ENCODE assay signal across 29 cellular contexts in the genomic region with DNA sequence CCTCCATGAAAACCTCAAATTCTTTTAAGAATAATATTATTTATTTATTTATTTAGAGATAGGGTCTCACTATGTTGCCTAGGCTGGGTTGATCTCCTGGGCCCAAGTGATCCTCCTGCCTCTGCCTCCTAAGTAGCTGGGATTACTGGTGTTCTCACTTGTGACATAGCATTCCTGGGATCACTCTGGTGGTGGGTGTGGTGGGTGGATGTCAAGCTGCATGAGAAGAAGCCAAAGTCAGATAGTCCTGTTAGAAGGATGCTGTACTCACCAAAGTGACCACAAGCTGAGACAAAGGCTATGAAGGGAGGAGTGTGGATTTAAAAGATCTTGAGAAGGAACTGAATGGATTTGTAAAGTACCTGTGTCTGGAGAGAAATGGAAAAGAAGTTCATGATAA.
"Had no signal": no experiment of that assay in that cellular context is flagged by ENCODE, and none has a peak within 500 bp of the region (broad histone marks: within the 10 kb centered on the region; RNA-seq: fewer than 3 reads in every experiment).

No MANE protein-coding gene starts in this region.

- H3K27me3 ChIP-seq: adrenal gland, body of pancreas, esophagus squamous epithelium, gastroesophageal sphincter had no signal

- H3K9me3 ChIP-seq: adrenal gland, body of pancreas, esophagus squamous epithelium, gastroesophageal sphincter had no signal

- H3K4me1 ChIP-seq: body of pancreas had no signal

- H3K36me3 ChIP-seq: adrenal gland, esophagus squamous epithelium, gastroesophageal sphincter, WERI-Rb-1 had no signal

- DNase-seq: activated B cell treated with CpG ODN at 0.5 μM for 24 hours; activated CD4-positive, alpha-beta T cell treated with anti-CD3 and anti-CD28 coated beads for 48 hours; activated CD4-positive, alpha-beta T cell treated with anti-CD3 and anti-CD28 coated beads, Interleukin-2, amount 50 U/mL, for 1 hour; activated CD4-positive, alpha-beta T cell treated with anti-CD3 and anti-CD28 coated beads, Interleukin-2, amount 50 U/mL, for 48 hours; activated CD8-positive, alpha-beta T cell treated with anti-CD3 and anti-CD28 coated beads for 36 hours; activated effector memory CD4-positive, alpha-beta T cell treated with Interleukin-2 at 50 U/mL for 16 hours; activated gamma-delta T cell treated with Interleukin-2 at 50 U/mL for 16 hours; activated naive CD4-positive, alpha-beta T cell treated with Interleukin-2 at 50 U/mL for 16 hours; activated naive CD8-positive, alpha-beta T cell treated with anti-CD3 and anti-CD28 coated beads, Interleukin-2, amount 50 U/mL, for 24 hours; activated T-cell treated with anti-CD3 and anti-CD28 coated beads, Interleukin-2, amount 50 U/mL, for 4 hours; adrenal gland; amygdala; aorta; body of pancreas; caudate nucleus; cortex of kidney; dermis blood vessel endothelial cell; effector CD4-positive, alpha-beta T cell; effector memory CD8-positive, alpha-beta T cell; esophagus squamous epithelium; foreskin melanocyte; T-helper 1 cell; T-helper 17 cell; T1000; WERI-Rb-1 had no signal

- ATAC-seq: activated CD4-positive, CD25-positive, alpha-beta regulatory T cell treated with anti-CD3 and anti-CD28 coated beads, Interleukin-2, amount 50 U/mL, for 24 hours; activated CD8-positive, alpha-beta T cell treated with anti-CD3 and anti-CD28 coated beads for 36 hours; activated naive CD8-positive, alpha-beta T cell treated with anti-CD3 and anti-CD28 coated beads, Interleukin-2, amount 50 U/mL, for 24 hours; activated T-cell treated with anti-CD3 and anti-CD28 coated beads, Interleukin-2, amount 50 U/mL, for 4 hours; activated T-helper 17 cell treated with anti-CD3 and anti-CD28 coated beads, Interleukin-2, amount 50 U/mL, for 72 hours; body of pancreas; effector memory CD8-positive, alpha-beta T cell; gastroesophageal sphincter; T-helper 17 cell had no signal

- H3K27ac ChIP-seq: adrenal gland, body of pancreas, esophagus squamous epithelium, gastroesophageal sphincter, WERI-Rb-1 had no signal

- H3K4me3 ChIP-seq: adrenal gland, body of pancreas, esophagus squamous epithelium, gastroesophageal sphincter had no signal

- FAIRE-seq: colon had no signal
